In the genomic region with DNA sequence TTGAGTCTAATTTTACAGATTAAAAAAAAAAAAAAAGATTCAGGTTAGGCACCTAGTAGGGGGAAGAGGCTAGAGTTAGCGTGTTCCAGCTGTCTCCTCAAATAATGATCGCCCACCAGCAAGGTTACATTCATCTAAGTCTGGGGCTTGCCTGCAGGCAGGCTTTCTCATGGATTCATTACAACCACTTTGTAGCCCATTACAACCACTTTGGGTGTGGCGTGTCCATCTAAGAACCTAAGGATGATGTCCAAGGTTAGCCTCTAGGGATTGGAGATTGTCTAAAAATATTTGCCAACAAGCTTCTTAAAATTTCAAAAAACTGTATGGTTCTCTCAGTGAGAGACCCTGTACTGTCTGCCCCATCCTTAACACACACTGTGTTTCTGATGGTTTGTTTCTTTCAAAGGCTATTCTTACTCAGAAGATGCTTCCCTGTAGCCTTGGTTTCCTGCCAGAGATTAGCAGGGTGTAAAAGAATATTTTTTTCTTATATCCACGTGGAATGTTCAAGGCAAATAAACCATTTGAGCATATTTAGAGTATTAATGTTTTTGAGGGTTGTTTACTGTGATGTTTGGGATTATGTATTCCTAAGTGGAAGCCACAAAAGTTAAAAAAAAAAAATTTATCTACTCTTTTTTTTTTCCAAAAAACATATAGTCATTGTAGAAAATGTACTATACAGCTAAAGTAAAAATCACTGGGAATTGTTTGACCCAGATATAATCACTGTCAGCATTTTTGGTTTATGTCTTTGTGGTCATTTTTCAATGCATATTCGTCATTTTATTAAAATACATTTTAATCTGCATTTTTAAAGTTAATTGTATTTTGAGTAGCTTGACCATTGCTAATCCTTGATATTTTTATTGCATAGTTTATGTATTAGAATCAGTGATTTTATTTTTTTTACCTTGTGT, we compare ENCODE assay signal across 8 cellular contexts. TPM values are rescaled to one million over a fixed set of nuclear protein-coding genes. Genes with fewer than 3 reads are reported as not detected.
A peak's percentile ranks its signal among the peaks of the same experiment; 100 is the strongest.
DNase-seq lines count a peak whose midpoint lies in the region; ATAC-seq and TF ChIP-seq lines count a peak whose summit lies in the region.

No MANE protein-coding gene starts in this region.

- ATAC-seq in GM19452 (IDR thresholded peaks at IDR 0.05; ENCODE audit: unreplicated experiment): no peak

- H3K4me2 ChIP-seq in skeletal muscle satellite cell (ENCODE audit: low read length): peak overlapping the region; percentile 80

- H3K4me1 ChIP-seq in skeletal muscle satellite cell (ENCODE audit: control insufficient read depth, insufficient read depth, low read length): peaks cover 41% of the 10 kb centered on the region

- no peak for TF ChIP-seq CTCF in fibroblast of the aortic adventitia (IDR thresholded peaks at IDR 0.05; ENCODE audit: insufficient read depth, low read length)

- DNase-seq in DMS53 (lab: John Stamatoyannopoulos, UW) (peak; percentile 21), DMS53 treated with DMSO at 0.1 percent for 48 hours (lab: John Stamatoyannopoulos, UW; ENCODE audit: unreplicated experiment) (no peak), SK-N-MC (ENCODE audit: low read depth, low spot score) (no peak), fibroblast of the aortic adventitia (ENCODE audit: low read depth) (peak; percentile 46), NOMO-1 (lab: John Stamatoyannopoulos, UW; ENCODE audit: unreplicated experiment in 2 of 2) (no peak), cerebellar cortex (ENCODE audit: low spot score) (no peak)

- H3K27ac ChIP-seq in SK-N-MC: peak overlapping the region; percentile 90

- peaks cover 33% of the 10 kb centered on the region for H3K36me3 ChIP-seq in SK-N-MC (ENCODE audit: insufficient read depth, low read length)
- peaks cover 21% of the 10 kb centered on the region for H3K36me3 ChIP-seq in skeletal muscle satellite cell (ENCODE audit: insufficient read depth, low read length)

- H3K9me3 ChIP-seq in SK-N-MC (ENCODE audit: low read depth, low read length) (no peaks in the 10 kb centered on the region), skeletal muscle satellite cell (replicated peaks; ENCODE audit: low read length) (no peaks in the 10 kb centered on the region)

- H3K4me3 ChIP-seq in SK-N-MC (peak overlapping the region; percentile 87), fibroblast of the aortic adventitia (ENCODE audit: low read depth, low read length) (peak overlapping the region; percentile 92), skeletal muscle satellite cell (ENCODE audit: low read length) (peak overlapping the region; percentile 100)

- H3K27me3 ChIP-seq in skeletal muscle satellite cell (ENCODE audit: control insufficient read depth, insufficient read depth, low read length): no peaks in the 10 kb centered on the region

- H3K9ac ChIP-seq in SK-N-MC (ENCODE audit: insufficient read length) (peak overlapping the region; percentile 88), skeletal muscle satellite cell (ENCODE audit: low read depth, low read length) (peak overlapping the region; percentile 98)

RNA-seq across cellular contexts. Expression of a gene that starts 1.7 kb away (rescaled TPM):
- total RNA-seq in fibroblast of the aortic adventitia (ENCODE audit: low replicate concordance): 376 and 465 TPM in 2 replicates
- 433 and 610 TPM in 2 replicates for total RNA-seq in skeletal muscle satellite cell (2012; rRNA removed)

Comparison
In these comparisons a context has a peak if more than half of its experiments do, and no peak if none do; other contexts are left out.
1. DNase-seq: peak in DMS53 (single experiment) and fibroblast of the aortic adventitia (single experiment); none in DMS53 treated with DMSO at 0.1 percent for 48 hours (single experiment), SK-N-MC (single experiment), NOMO-1 (0 of 2) and cerebellar cortex (single experiment).
2. Peak in every context shown above with its lines, with median percentiles within 50 percentile points of each other: H3K4me3 ChIP-seq.